Comparison of ENCODE assay signal across 20 cellular contexts in the genomic region with DNA sequence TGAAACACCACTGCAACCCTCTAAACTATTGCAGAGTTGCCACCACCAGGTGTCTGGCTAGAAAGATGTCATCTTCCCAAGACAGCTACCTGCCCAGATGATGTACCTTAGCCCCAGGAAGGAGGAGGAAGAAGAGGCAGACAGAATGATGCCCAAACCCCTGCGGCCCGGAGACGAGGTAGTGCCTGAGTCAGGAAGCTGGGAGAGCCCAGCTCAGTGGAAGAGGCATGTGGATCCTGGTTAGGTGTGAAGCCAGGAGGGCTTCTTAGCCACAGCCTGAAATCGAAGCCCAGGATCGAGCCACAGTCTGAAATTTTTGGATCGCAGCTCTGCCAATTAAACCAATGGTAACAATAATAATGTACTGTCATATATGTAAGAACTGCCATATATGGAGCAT. TPM values are rescaled to one million over a fixed set of nuclear protein-coding genes. Genes with fewer than 3 reads are reported as not detected.
DNase-seq lines count a peak whose midpoint lies in the region; ATAC-seq and TF ChIP-seq lines count a peak whose summit lies in the region.
"Had no signal": no experiment of that assay in that cellular context is flagged by ENCODE, and none has a peak within 500 bp of the region (broad histone marks: within the 10 kb centered on the region; RNA-seq: fewer than 3 reads in every experiment).

No MANE protein-coding gene starts in this region.

- H3K79me2 ChIP-seq in PC-9 (ENCODE audit: low read depth): peaks cover 20% of the 10 kb centered on the region
- H3K79me2 ChIP-seq in smooth muscle cell (ENCODE audit: low read depth): no peaks in the 10 kb centered on the region

- CTCF ChIA-PET in HEK293 (lab: Yijun Ruan, JAX): interaction anchor here (0.5 to 2.2 kb wide), 3 partner anchors 18 to 927 kb away, joined by 3 to 12 read pairs (median 3); no protein-coding TSS in a partner anchor
- CTCF ChIA-PET in PC-9 (lab: Charles Lee): interaction anchor here (1.7 kb wide), 1 partner anchor 19 kb away, joined by 15 read pairs; a partner anchor contains a TSS

- H3K9me3 ChIP-seq in HEK293 (ENCODE audit: control insufficient read depth, insufficient read depth, low read depth, low read length) (no peaks in the 10 kb centered on the region), PC-9 (ENCODE audit: insufficient read depth, low read depth) (no peaks in the 10 kb centered on the region), esophagus squamous epithelium (no peaks in the 10 kb centered on the region), smooth muscle cell (replicated peaks; ENCODE audit: low read depth) (no peaks in the 10 kb centered on the region)
- H3K9me3 ChIP-seq: colonic mucosa, SK-N-SH had no signal

- H3F3A ChIP-seq in PC-9 (ENCODE audit: insufficient read depth, low read depth) (peaks cover 63% of the 10 kb centered on the region), smooth muscle cell (ENCODE audit: low read depth) (peaks cover 13% of the 10 kb centered on the region)

- no peaks in the 10 kb centered on the region for H3K36me3 ChIP-seq in HEK293 (ENCODE audit: control insufficient read depth in 2 of 2, insufficient read depth in 1 of 2, low read length in 2 of 2)
- no peaks in the 10 kb centered on the region for H3K36me3 ChIP-seq in PC-9 (ENCODE audit: low read depth)
- H3K36me3 ChIP-seq in esophagus squamous epithelium: no peaks in the 10 kb centered on the region
- H3K36me3 ChIP-seq in smooth muscle cell (ENCODE audit: low read depth): no peaks in the 10 kb centered on the region
- H3K36me3 ChIP-seq: colonic mucosa had no signal

- H3K27me3 ChIP-seq in PC-9 (ENCODE audit: insufficient read depth, low read depth) (no peaks in the 10 kb centered on the region), esophagus squamous epithelium (peaks cover 0 to 10% (median 0%) of the 10 kb centered on the region in 4 donors), smooth muscle cell (ENCODE audit: low read depth) (no peaks in the 10 kb centered on the region)
- H3K27me3 ChIP-seq: colonic mucosa had no signal

- peak overlapping the region; percentile 67 for H3K9ac ChIP-seq in smooth muscle cell (ENCODE audit: low read depth)
- H3K9ac ChIP-seq: SK-N-SH had no signal

- no peaks in the 10 kb centered on the region for H3K9me2 ChIP-seq in PC-9 (ENCODE audit: insufficient read depth)
- H3K9me2 ChIP-seq: SK-N-SH had no signal

- TF ChIP-seq CTCF in HEK293 (tag by site-specific recombination; IDR thresholded peaks at IDR 0.05) (no peak), PC-9 (conservative IDR thresholded peaks at IDR 0.05) (no peak), esophagus squamous epithelium (IDR thresholded peaks at IDR 0.05) (no peak), smooth muscle cell (IDR thresholded peaks at IDR 0.05; ENCODE audit: borderline replicate concordance, insufficient read depth, poor library complexity, severe bottlenecking) (no peak)

- H4K20me1 ChIP-seq in PC-9 (ENCODE audit: insufficient read depth): no peaks in the 10 kb centered on the region
- no peaks in the 10 kb centered on the region for H4K20me1 ChIP-seq in smooth muscle cell (ENCODE audit: low read depth)

- in situ Hi-C loops in KBM-7 (cut with MboI; ENCODE audit: low pct_unique_long_range_greater_than_20kb, low sequenced_read_pairs): no loop called here

- POLR2A ChIA-PET in HEK293 (lab: Yijun Ruan, JAX): interaction anchor here (0.7 kb wide), 1 partner anchor 19 kb away, joined by 3 read pairs; no protein-coding TSS in a partner anchor
- POLR2A ChIA-PET in PC-9 (lab: Charles Lee; ENCODE audit: unreplicated experiment): no interaction called here

- H3K4me1 ChIP-seq in HEK293 (ENCODE audit: control insufficient read depth, insufficient read depth, low read length) (peaks cover 47% of the 10 kb centered on the region), PC-9 (replicated peaks; ENCODE audit: insufficient read depth) (peaks cover 87% of the 10 kb centered on the region), esophagus squamous epithelium (peaks cover 31 to 88% (median 70%) of the 10 kb centered on the region in 3 donors), smooth muscle cell (ENCODE audit: low read depth) (peaks cover 49% of the 10 kb centered on the region)

- WGBS in esophagus squamous epithelium, 2 donors: 72 to 82% methylated on average over 5 to 6 of the region's 6 CpGs
- WGBS in smooth muscle cell (ENCODE audit: low lambda C conversion rate): 95% methylated on average over 6 of the region's 6 CpGs

- H2AFZ ChIP-seq in PC-9: no peak overlapping the region
- H2AFZ ChIP-seq in smooth muscle cell (ENCODE audit: low read depth): no peak overlapping the region

- no peak for ATAC-seq in GM21390 (IDR thresholded peaks at IDR 0.05; ENCODE audit: unreplicated experiment)
- ATAC-seq: activated T-cell treated with anti-CD3 and anti-CD28 coated beads, Interleukin-2, amount 50 U/mL, for 4 hours had no signal

- BruUV-seq in PC-9 (replicated peaks; lab: Mats Ljungman, UMichigan): no TSS peak

- H3K4me2 ChIP-seq in PC-9 (peak overlapping the region; percentile 73), smooth muscle cell (no peak overlapping the region)
- H3K4me2 ChIP-seq: SK-N-SH had no signal

- TF ChIP-seq POLR2A in esophagus squamous epithelium (IDR thresholded peaks at IDR 0.05): no peak

- H3K27ac ChIP-seq in HEK293 (ENCODE audit: extremely low read depth, low read depth, low read length) (peak overlapping the region; percentile 86), PC-9 (peak overlapping the region; percentile 97), esophagus squamous epithelium (peak overlapping the region in 3 of 4 donors; percentile 67 to 84 (median 77)), smooth muscle cell (ENCODE audit: low read depth) (peak overlapping the region; percentile 95)
- H3K27ac ChIP-seq: colonic mucosa had no signal

- intact Hi-C loops in PC-9 (cut with micrococcal nuclease; ENCODE audit: unreplicated experiment): loop anchor here (10.0 kb wide), 1 partner anchor 280 kb away; a partner anchor contains a TSS
- intact Hi-C loops in esophagus squamous epithelium (cut with DNase I): no loop called here

- H3K4me3 ChIP-seq in HEK293 (ENCODE audit: low read depth, low read length) (no peak overlapping the region), PC-9 (no peak overlapping the region), esophagus squamous epithelium (no peak overlapping the region), smooth muscle cell (no peak overlapping the region)
- H3K4me3 ChIP-seq: colonic mucosa, GM23248, lung had no signal

- DNase-seq in PC-9 (no peak), esophagus squamous epithelium (lab: John Stamatoyannopoulos, UW) (no peak), smooth muscle cell (lab: John Stamatoyannopoulos, UW; ENCODE audit: unreplicated experiment) (no peak), KBM-7 (no peak)
- no peak for DNase-seq in activated naive CD4-positive, alpha-beta T cell treated with Interleukin-2 at 50 U/mL for 16 hours
- DNase-seq: activated CD4-positive, alpha-beta T cell treated with anti-CD3 and anti-CD28 coated beads, Interleukin-2, amount 10 ng/mL, durations not matched to agents 24 days and 14 days; activated naive CD4-positive, alpha-beta T cell; activated T-cell treated with anti-CD3 and anti-CD28 coated beads, Interleukin-2, amount 50 U/mL, for 4 hours; amygdala; colonic mucosa; GM23248; MV-4-11; NCI-H1694; small intestine; stimulated activated CD4-positive, alpha-beta T cell treated with anti-CD3 and anti-CD28 coated beads, Interleukin-2, amount 100 ng/mL, for 48 hours; T-helper 2 cell had no signal

TF ChIP-seq in HEK293, 187 proteins besides CTCF, POLR2A, EP300 and RAD21:
- TF ChIP-seq, protein P1, sequence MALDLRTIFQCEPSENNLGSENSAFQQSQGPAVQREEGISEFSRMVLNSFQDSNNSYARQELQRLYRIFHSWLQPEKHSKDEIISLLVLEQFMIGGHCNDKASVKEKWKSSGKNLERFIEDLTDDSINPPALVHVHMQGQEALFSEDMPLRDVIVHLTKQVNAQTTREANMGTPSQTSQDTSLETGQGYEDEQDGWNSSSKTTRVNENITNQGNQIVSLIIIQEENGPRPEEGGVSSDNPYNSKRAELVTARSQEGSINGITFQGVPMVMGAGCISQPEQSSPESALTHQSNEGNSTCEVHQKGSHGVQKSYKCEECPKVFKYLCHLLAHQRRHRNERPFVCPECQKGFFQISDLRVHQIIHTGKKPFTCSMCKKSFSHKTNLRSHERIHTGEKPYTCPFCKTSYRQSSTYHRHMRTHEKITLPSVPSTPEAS (tag by site-specific recombination; IDR thresholded peaks at IDR 0.05): 0 out of 2 replicates have a peak, but pooled peaks have one; percentile 2
- TF ChIP-seq, protein P2, sequence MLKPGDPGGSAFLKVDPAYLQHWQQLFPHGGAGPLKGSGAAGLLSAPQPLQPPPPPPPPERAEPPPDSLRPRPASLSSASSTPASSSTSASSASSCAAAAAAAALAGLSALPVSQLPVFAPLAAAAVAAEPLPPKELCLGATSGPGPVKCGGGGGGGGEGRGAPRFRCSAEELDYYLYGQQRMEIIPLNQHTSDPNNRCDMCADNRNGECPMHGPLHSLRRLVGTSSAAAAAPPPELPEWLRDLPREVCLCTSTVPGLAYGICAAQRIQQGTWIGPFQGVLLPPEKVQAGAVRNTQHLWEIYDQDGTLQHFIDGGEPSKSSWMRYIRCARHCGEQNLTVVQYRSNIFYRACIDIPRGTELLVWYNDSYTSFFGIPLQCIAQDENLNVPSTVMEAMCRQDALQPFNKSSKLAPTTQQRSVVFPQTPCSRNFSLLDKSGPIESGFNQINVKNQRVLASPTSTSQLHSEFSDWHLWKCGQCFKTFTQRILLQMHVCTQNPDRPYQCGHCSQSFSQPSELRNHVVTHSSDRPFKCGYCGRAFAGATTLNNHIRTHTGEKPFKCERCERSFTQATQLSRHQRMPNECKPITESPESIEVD (tag by site-specific recombination; IDR thresholded peaks at IDR 0.05): no peak

RNA-seq across cellular contexts. Expression of a gene that starts 19.1 kb away (rescaled TPM):
- 36.3 and 39.4 TPM in 2 replicates for total RNA-seq in PC-9 (2021)
- total RNA-seq in esophagus squamous epithelium: 10 to 100 TPM in 2 of 4 donors, 1 to 10 TPM in 2; 1.0 to 20.6 (median 12.8) TPM
- 23.2 and 42.6 TPM in 2 replicates for total RNA-seq in smooth muscle cell
- polyA plus RNA-seq in smooth muscle cell: 29.6 and 47.7 TPM in 2 replicates
